In the genomic region with DNA sequence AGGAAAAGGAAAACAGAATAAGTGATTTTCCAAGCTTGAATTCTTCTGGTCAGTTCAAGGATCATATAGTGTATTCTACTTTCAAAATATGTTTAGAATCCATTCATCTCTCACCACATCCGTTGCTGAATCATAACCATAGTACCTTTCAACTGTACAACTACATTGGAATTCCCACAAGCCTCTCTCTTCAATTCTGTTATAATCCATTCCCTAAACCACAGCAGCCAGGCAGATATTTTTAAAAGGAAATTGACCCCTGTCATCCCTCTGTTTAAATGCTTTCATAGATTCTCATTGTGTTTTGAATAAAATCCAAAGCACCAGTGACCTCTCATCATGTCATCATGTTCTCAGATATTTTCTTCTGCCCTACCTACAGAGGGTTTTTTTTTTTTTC, we compare ENCODE assay signal across 13 cellular contexts.
DNase-seq lines count a peak whose midpoint lies in the region; ATAC-seq, FAIRE-seq and TF ChIP-seq lines count a peak whose summit lies in the region.
"Had no signal": no experiment of that assay in that cellular context is flagged by ENCODE, and none has a peak within 500 bp of the region (broad histone marks: within the 10 kb centered on the region; RNA-seq: fewer than 3 reads in every experiment).

No MANE protein-coding gene starts in this region.

- H3K4me3 Mint-ChIP-seq in activated T-helper 17 cell treated with anti-CD3 and anti-CD28 coated beads, Interleukin-2, amount 50 U/mL, for 72 hours, result no peak overlapping the region
- H3K4me3 Mint-ChIP-seq: mesothelial cell of epicardium had no signal

- TF ChIP-seq CTCF in SK-N-SH (IDR thresholded peaks at IDR 0.05) (no peak), fibroblast of mammary gland (conservative IDR thresholded peaks at IDR 0.05; ENCODE audit: control insufficient read depth, insufficient read depth, low read depth, low read length) (no peak)

- 27% methylated on average over 1 of the region's 1 CpG for WGBS in SK-N-SH (ENCODE audit: low lambda C conversion rate)

- peaks cover 4% of the 10 kb centered on the region; the same call in 1 of the 2 replicates for H3K9me2 ChIP-seq in SK-N-SH

- no peak overlapping the region for H2AFZ ChIP-seq in SK-N-SH (ENCODE audit: low read depth)

- no peaks in the 10 kb centered on the region for H4K20me1 ChIP-seq in SK-N-SH (ENCODE audit: insufficient read depth)

- POLR2A ChIA-PET in SK-N-SH (lab: Yijun Ruan, JAX), result no interaction called here

- H3K4me1 ChIP-seq in SK-N-SH (ENCODE audit: control insufficient read depth in 1 of 2, insufficient read depth in 2 of 2, low read depth in 1 of 2, low read length in 1 of 2), result no peaks in the 10 kb centered on the region
- H3K4me1 ChIP-seq: esophagus squamous epithelium had no signal

- no peak for ATAC-seq in activated T-helper 17 cell treated with anti-CD3 and anti-CD28 coated beads, Interleukin-2, amount 50 U/mL, for 72 hours (replicated peaks)
- ATAC-seq in HG02840 (IDR thresholded peaks at IDR 0.05; ENCODE audit: low FRiP score, unreplicated experiment) (no peak), left cardiac atrium (no peak)

- peaks cover 17% of the 10 kb centered on the region for H3F3A ChIP-seq in SK-N-SH (replicated peaks; ENCODE audit: insufficient read depth)

- no peaks in the 10 kb centered on the region for H3K27me3 ChIP-seq in SK-N-SH (ENCODE audit: insufficient read depth)
- H3K27me3 ChIP-seq: esophagus squamous epithelium had no signal

- no peak overlapping the region for H3K4me2 ChIP-seq in SK-N-SH

- CTCF ChIA-PET in SK-N-SH (lab: Yijun Ruan, JAX), result no interaction called here

- TF ChIP-seq POLR2A in H54 (IDR thresholded peaks at IDR 0.05; ENCODE audit: low read depth, low read length), result no peak

- H3K9me3 ChIP-seq in SK-N-SH, result no peaks in the 10 kb centered on the region
- H3K9me3 ChIP-seq: esophagus squamous epithelium had no signal

- no peak overlapping the region for H3K27ac Mint-ChIP-seq in activated T-helper 17 cell treated with anti-CD3 and anti-CD28 coated beads, Interleukin-2, amount 50 U/mL, for 72 hours
- H3K27ac Mint-ChIP-seq: mesothelial cell of epicardium had no signal

- no peaks in the 10 kb centered on the region for H3K36me3 ChIP-seq in SK-N-SH (replicated peaks in 1 of 2; ENCODE audit: control insufficient read depth in 1 of 2, insufficient read depth in 2 of 2, low read length in 1 of 2)
- H3K36me3 ChIP-seq: esophagus squamous epithelium had no signal

- no peaks in the 10 kb centered on the region for H3K79me2 ChIP-seq in SK-N-SH (ENCODE audit: insufficient read depth)

- no peaks in the 10 kb centered on the region for H3K27me3 Mint-ChIP-seq in activated T-helper 17 cell treated with anti-CD3 and anti-CD28 coated beads, Interleukin-2, amount 50 U/mL, for 72 hours

- FAIRE-seq in H54 (lab: Jason Lieb, UNC), result peak; percentile 76
- FAIRE-seq: colon had no signal

- H3K4me3 ChIP-seq in SK-N-SH (ENCODE audit: low read depth in 2 of 2, low read length in 1 of 2) (no peak overlapping the region), fibroblast of mammary gland (ENCODE audit: control insufficient read depth, low read depth, low read length) (no peak overlapping the region)
- H3K4me3 ChIP-seq: esophagus squamous epithelium had no signal

- no peak for DNase-seq in H54 (ENCODE audit: insufficient read length, low spot score)
- no peak for DNase-seq in SK-N-SH
- peak; percentile 63 for DNase-seq in fibroblast of mammary gland (ENCODE audit: low read depth)
- DNase-seq in stromal cell of bone marrow (ENCODE audit: low read depth), result peak; percentile 34
- no peak for DNase-seq in left cardiac atrium
- no peak for DNase-seq in activated naive CD4-positive, alpha-beta T cell treated with Interleukin-2 at 50 U/mL for 16 hours
- DNase-seq: activated naive CD4-positive, alpha-beta T cell treated with anti-CD3 and anti-CD28 coated beads, Interleukin-2, amount 50 U/mL, for 16 hours; esophagus squamous epithelium; NCI-H1092 treated with DMSO at 0.1 percent for 48 hours had no signal

- intact Hi-C loops in left cardiac atrium (cut with DNase I), result no loop called here

- peak in 1 of 2 experiments; percentile 68; a peak in 1 of 4 replicates for TF ChIP-seq EP300 in SK-N-SH (IDR thresholded peaks at IDR 0.05; ENCODE audit: borderline replicate concordance in 1 of 2, low read depth in 1 of 2, low read length in 1 of 2)

- TF ChIP-seq RAD21 in SK-N-SH (IDR thresholded peaks at IDR 0.05; ENCODE audit: low read length), result no peak

- H3K4me1 Mint-ChIP-seq in activated T-helper 17 cell treated with anti-CD3 and anti-CD28 coated beads, Interleukin-2, amount 50 U/mL, for 72 hours, result no peaks in the 10 kb centered on the region
- H3K4me1 Mint-ChIP-seq: mesothelial cell of epicardium had no signal

- no peaks in the 10 kb centered on the region for H3K9me3 Mint-ChIP-seq in activated T-helper 17 cell treated with anti-CD3 and anti-CD28 coated beads, Interleukin-2, amount 50 U/mL, for 72 hours
- H3K9me3 Mint-ChIP-seq: mesothelial cell of epicardium had no signal

- peak overlapping the region in 1 of 2 experiments; percentile 61; a peak in 2 of 4 replicates for H3K27ac ChIP-seq in SK-N-SH (ENCODE audit: low read depth in 2 of 2, low read length in 1 of 2)
- H3K27ac ChIP-seq: esophagus squamous epithelium had no signal

- H3K9ac ChIP-seq in SK-N-SH, result no peak overlapping the region

- no peaks in the 10 kb centered on the region for H3K36me3 Mint-ChIP-seq in activated T-helper 17 cell treated with anti-CD3 and anti-CD28 coated beads, Interleukin-2, amount 50 U/mL, for 72 hours (ENCODE audit: low read depth)
- H3K36me3 Mint-ChIP-seq: mesothelial cell of epicardium had no signal

TF ChIP-seq in SK-N-SH, 30 proteins besides CTCF, POLR2A, EP300 and RAD21:
- TF ChIP-seq FOXM1 (IDR thresholded peaks at IDR 0.05; ENCODE audit: low read depth) (peak; percentile 57; the same call in 1 of the 2 replicates), NFIC (IDR thresholded peaks at IDR 0.05; ENCODE audit: borderline replicate concordance) (peak; percentile 68; the same call in 1 of the 2 replicates), TEAD4 (IDR thresholded peaks at IDR 0.05; ENCODE audit: borderline replicate concordance, insufficient read depth) (no peak; the same call in none of the 2 replicates), JUND (IDR thresholded peaks at IDR 0.05) (peak; percentile 51; the same call in 1 of the 2 replicates), RXRA (IDR thresholded peaks at IDR 0.05; ENCODE audit: borderline replicate concordance, low read depth) (peak; percentile 68; the same call in 1 of the 2 replicates), FOSL2 (IDR thresholded peaks at IDR 0.05; ENCODE audit: borderline replicate concordance, low read depth) (peak; percentile 46; the same call in 1 of the 2 replicates), EZH2phosphoT487 (IDR thresholded peaks at IDR 0.05; ENCODE audit: borderline replicate concordance, low read depth) (no peak), ELF1 (IDR thresholded peaks at IDR 0.05) (no peak), TCF12 (IDR thresholded peaks at IDR 0.05) (peak; percentile 75), RFX5 (IDR thresholded peaks at IDR 0.05; ENCODE audit: low read length) (no peak), TAF1 (IDR thresholded peaks at IDR 0.05; ENCODE audit: borderline replicate concordance, low read depth, low read length) (no peak)
- TF ChIP-seq, protein P1, sequence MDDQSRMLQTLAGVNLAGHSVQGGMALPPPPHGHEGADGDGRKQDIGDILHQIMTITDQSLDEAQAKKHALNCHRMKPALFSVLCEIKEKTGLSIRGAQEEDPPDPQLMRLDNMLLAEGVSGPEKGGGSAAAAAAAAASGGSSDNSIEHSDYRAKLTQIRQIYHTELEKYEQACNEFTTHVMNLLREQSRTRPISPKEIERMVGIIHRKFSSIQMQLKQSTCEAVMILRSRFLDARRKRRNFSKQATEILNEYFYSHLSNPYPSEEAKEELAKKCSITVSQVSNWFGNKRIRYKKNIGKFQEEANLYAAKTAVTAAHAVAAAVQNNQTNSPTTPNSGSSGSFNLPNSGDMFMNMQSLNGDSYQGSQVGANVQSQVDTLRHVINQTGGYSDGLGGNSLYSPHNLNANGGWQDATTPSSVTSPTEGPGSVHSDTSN (IDR thresholded peaks at IDR 0.05), result peak; percentile 71
TF ChIP-seq in SK-N-SH: peak in this region for 7.

Comparison
In these comparisons a context has a peak if more than half of its experiments do, and no peak if none do; other contexts are left out.
1. DNase-seq: peak in fibroblast of mammary gland (single experiment) and stromal cell of bone marrow (single experiment); none in H54 (single experiment), SK-N-SH (single experiment), left cardiac atrium (single experiment) and activated naive CD4-positive, alpha-beta T cell treated with Interleukin-2 at 50 U/mL for 16 hours (single experiment).